In the genomic region with DNA sequence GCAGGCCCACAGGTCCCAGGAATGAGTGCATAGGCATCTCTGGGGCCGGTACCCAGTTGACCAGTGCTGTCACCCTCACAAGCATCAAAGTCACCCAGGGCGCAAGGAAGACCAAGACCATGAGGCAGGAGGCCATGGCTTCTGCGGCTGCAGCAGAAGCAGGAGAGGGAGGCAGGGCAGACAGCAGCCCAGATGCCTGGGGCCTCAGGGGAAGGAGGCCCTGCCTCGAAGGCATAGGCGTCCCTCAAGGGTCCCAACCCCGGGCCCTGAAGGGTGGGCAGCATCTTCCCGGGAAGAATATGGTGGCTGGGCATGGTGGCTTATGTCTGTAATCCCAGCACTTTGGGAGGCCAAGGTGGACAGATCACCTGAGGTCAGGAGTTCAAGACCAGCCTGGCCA, we compare ENCODE assay signal across 4 cellular contexts. TPM values are rescaled to one million over a fixed set of nuclear protein-coding genes. Genes with fewer than 3 reads are reported as not detected.
"Had no signal": no experiment of that assay in that cellular context is flagged by ENCODE, and none has a peak within 500 bp of the region (broad histone marks: within the 10 kb centered on the region; RNA-seq: fewer than 3 reads in every experiment).

No MANE protein-coding gene starts in this region.

- ATAC-seq: GM12878 had no signal

- DNase-seq: GDM1, GF-D8 had no signal

- H3K4me3 ChIP-seq: GM12878 had no signal

RNA-seq across cellular contexts. Expression of gene FAM209A, which starts 3.0 kb away (rescaled TPM):
- total RNA-seq: G401 had no signal

RNA-seq across cellular contexts. Expression of gene FAM209B, which starts 5.5 kb away (rescaled TPM):
- total RNA-seq: G401 had no signal
